In the genomic region with DNA sequence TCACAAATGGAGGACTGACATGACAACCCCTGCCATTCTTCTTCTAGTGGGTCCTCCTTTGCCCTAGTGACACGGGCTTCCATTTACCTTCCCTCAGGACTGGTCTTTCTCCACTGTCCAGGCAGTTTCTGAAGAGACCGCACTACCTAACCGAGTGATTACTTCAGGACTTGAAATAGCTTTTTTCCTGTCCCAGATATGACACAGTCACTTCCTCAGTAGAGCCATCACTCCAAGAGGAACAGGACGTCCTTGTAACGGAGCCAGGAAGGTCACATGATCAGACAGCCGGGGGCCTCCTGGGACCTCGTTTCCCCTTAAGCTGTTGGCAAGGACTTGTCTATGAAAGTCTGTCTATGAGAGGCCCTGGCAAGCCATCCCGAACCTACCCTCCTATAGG, we compare ENCODE assay signal across 9 cellular contexts.
DNase-seq lines count a peak whose midpoint lies in the region; ATAC-seq, FAIRE-seq and TF ChIP-seq lines count a peak whose summit lies in the region.
"Had no signal": no experiment of that assay in that cellular context is flagged by ENCODE, and none has a peak within 500 bp of the region (broad histone marks: within the 10 kb centered on the region; RNA-seq: fewer than 3 reads in every experiment).

No MANE protein-coding gene starts in this region.

- H3K27me3 ChIP-seq in body of pancreas (no peaks in the 10 kb centered on the region), spleen (replicated peaks in 1 of 7) (no peaks in the 10 kb centered on the region)

- 43 to 52% methylated on average over 8 of the region's 8 CpGs for WGBS in body of pancreas, 2 donors
- 11 to 20% (median 14%) methylated on average over 8 of the region's 8 CpGs for WGBS in spleen, 5 donors

- DNase-seq in Kasumi-1 (lab: John Stamatoyannopoulos, UW) (peak; percentile 88 to 93), body of pancreas (peak; percentile 54 to 89 (median 68)), iris pigment epithelial cell (ENCODE audit: low read depth) (peak; percentile 8), spleen (peak; percentile 87), GM10248 (ENCODE audit: extremely low spot score) (no peak), GM19239 (ENCODE audit: insufficient read length, low spot score) (no peak)
- DNase-seq: activated CD8-positive, alpha-beta memory T cell treated with anti-CD3 and anti-CD28 coated beads, Interleukin-2, amount 10 ng/mL, durations not matched to agents 7 days and 5 days had no signal

- TF ChIP-seq CTCF in body of pancreas (IDR thresholded peaks at IDR 0.05) (no peak), spleen (IDR thresholded peaks at IDR 0.05 in 8 of 11, conservative IDR thresholded peaks at IDR 0.05 in 3 of 11) (no peak), GM10248 (IDR thresholded peaks at IDR 0.05; ENCODE audit: control extremely low read depth, extremely low read depth, low read depth, missing control alignments) (no peak)

- ATAC-seq in body of pancreas (peak; percentile 75), HG02610 (IDR thresholded peaks at IDR 0.05; ENCODE audit: unreplicated experiment) (no peak), GM19452 (IDR thresholded peaks at IDR 0.05; ENCODE audit: unreplicated experiment) (no peak)
- ATAC-seq: activated CD8-positive, alpha-beta memory T cell treated with anti-CD3 and anti-CD28 coated beads, Interleukin-2, amount 10 ng/mL, durations not matched to agents 7 days and 5 days had no signal

- no peak for FAIRE-seq in GM19239 (lab: Jason Lieb, UNC)

- no peaks in the 10 kb centered on the region for H3K9me3 ChIP-seq in body of pancreas
- peaks cover 0 to 8% (median 0%) of the 10 kb centered on the region in 8 donors for H3K9me3 ChIP-seq in spleen

- intact Hi-C loops in body of pancreas (cut with DNase I) (no loop called here), spleen (cut with DNase I; ENCODE audit: low total_unique reads) (no loop called here)

- TF ChIP-seq POLR2A in body of pancreas (IDR thresholded peaks at IDR 0.05): peak in 2 of 3 donors; percentile 30 to 56
- peak in 2 of 3 donors; percentile 2 to 12 for TF ChIP-seq POLR2A in spleen (IDR thresholded peaks at IDR 0.05)

- no peaks in the 10 kb centered on the region for H3K4me1 ChIP-seq in body of pancreas
- peaks cover 7 to 75% (median 33%) of the 10 kb centered on the region in 6 donors for H3K4me1 ChIP-seq in spleen

- no peaks in the 10 kb centered on the region for H3K36me3 ChIP-seq in body of pancreas (replicated peaks in 1 of 2; ENCODE audit: insufficient read depth in 1 of 2, low read depth in 2 of 2)
- H3K36me3 ChIP-seq in spleen: no peaks in the 10 kb centered on the region

- peak overlapping the region in 3 of 4 donors; percentile 16 to 81 (median 66) for H3K27ac ChIP-seq in body of pancreas
- peak overlapping the region; percentile 58 to 97 (median 87) for H3K27ac ChIP-seq in spleen

- H3K4me3 ChIP-seq in body of pancreas (no peak overlapping the region), spleen (peak overlapping the region in 2 of 8 donors; percentile 10 to 13)

- POLR2A ChIA-PET in GM10248 (lab: Yijun Ruan, JAX): no interaction called here

- CTCF ChIA-PET in GM10248 (lab: Yijun Ruan, JAX): interaction anchor here (1.2 to 3.1 kb wide), 3 partner anchors 11 to 148 kb away, joined by 3 to 18 read pairs (median 5); no protein-coding TSS in a partner anchor

Comparison
In these comparisons a context has a peak if more than half of its experiments do, and no peak if none do; other contexts are left out.
1. DNase-seq: peak in Kasumi-1 (2 of 2), body of pancreas (4 of 4), iris pigment epithelial cell (single experiment) and spleen (single experiment); none in GM10248 (single experiment) and GM19239 (single experiment).